In the genomic region with DNA sequence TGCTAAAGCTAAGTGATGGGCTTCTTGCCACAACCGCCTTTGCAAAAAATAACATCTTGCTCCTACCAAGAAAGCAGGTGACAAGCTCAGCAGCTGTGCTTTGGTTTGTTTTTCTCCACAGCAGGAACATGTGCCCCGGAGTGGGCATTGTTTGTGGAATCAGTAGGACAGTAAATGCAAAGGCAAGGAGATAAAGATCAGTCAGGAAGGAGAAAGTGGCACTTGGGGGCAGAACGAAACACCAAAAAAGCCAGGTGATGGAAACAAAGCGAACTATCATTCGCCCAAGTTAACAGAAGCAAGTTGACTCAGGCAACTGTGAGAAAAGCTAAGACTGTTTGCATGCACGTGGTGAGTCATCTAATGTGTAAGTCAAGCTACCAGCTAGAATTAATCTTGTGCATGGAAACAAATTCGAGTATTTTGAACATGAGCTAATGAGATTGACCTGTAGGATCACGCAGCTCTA, we compare ENCODE assay signal across 9 cellular contexts.
DNase-seq lines count a peak whose midpoint lies in the region; ATAC-seq and TF ChIP-seq lines count a peak whose summit lies in the region.
"Had no signal": no experiment of that assay in that cellular context is flagged by ENCODE, and none has a peak within 500 bp of the region (broad histone marks: within the 10 kb centered on the region; RNA-seq: fewer than 3 reads in every experiment).

No MANE protein-coding gene starts in this region.

- H3K4me3 ChIP-seq in NB4 (ENCODE audit: low read depth, low read length) (no peak overlapping the region), A673 (ENCODE audit: low read depth, low read length, poor library complexity, severe bottlenecking) (no peak overlapping the region)

- H3K27ac ChIP-seq in A673 (ENCODE audit: low read depth, low read length, poor library complexity, severe bottlenecking): no peak overlapping the region

- BruUV-seq in A673 (replicated peaks; lab: Mats Ljungman, UMichigan): no TSS peak

- no peak overlapping the region for H3K4me3 Mint-ChIP-seq in activated naive CD8-positive, alpha-beta T cell

- no peaks in the 10 kb centered on the region for H3K9me3 Mint-ChIP-seq in activated naive CD8-positive, alpha-beta T cell (ENCODE audit: low read depth)

- peaks cover 5% of the 10 kb centered on the region for H3K36me3 Mint-ChIP-seq in activated naive CD8-positive, alpha-beta T cell

- H3K4me1 ChIP-seq in A673 (ENCODE audit: insufficient read depth, low read length, poor library complexity, severe bottlenecking): no peaks in the 10 kb centered on the region

- peak overlapping the region; percentile 7 for H3K27ac Mint-ChIP-seq in activated naive CD8-positive, alpha-beta T cell

- no peaks in the 10 kb centered on the region for H3K36me3 ChIP-seq in A673 (ENCODE audit: insufficient read depth, low read length, poor library complexity, severe bottlenecking)

- peak; percentile 55 for DNase-seq in Daoy (ENCODE audit: low read depth)
- peak; percentile 17 for DNase-seq in NB4 (ENCODE audit: low read depth)
- DNase-seq in myocyte (ENCODE audit: low read depth): peak; percentile 92
- DNase-seq in Kasumi-1 (lab: John Stamatoyannopoulos, UW): no peak
- DNase-seq in 8988T: no peak
- DNase-seq in A673 (ENCODE audit: low spot score): no peak

- H3K9me3 ChIP-seq in A673 (ENCODE audit: low read depth, low read length, poor library complexity, severe bottlenecking): no peaks in the 10 kb centered on the region

- H3K27me3 Mint-ChIP-seq in activated naive CD8-positive, alpha-beta T cell: no peaks in the 10 kb centered on the region

- TF ChIP-seq POLR2A in NB4 (IDR thresholded peaks at IDR 0.05; ENCODE audit: extremely low read depth, insufficient read length): no peak

- CTCF ChIA-PET in A673 (lab: Charles Lee): interaction anchor here (1.0 kb wide), 1 partner anchor 119 kb away, joined by 3 read pairs; no protein-coding TSS in a partner anchor

- POLR2A ChIA-PET in A673 (lab: Charles Lee; ENCODE audit: low non-redundant PET): no interaction called here

- peaks cover 22% of the 10 kb centered on the region for H3K4me1 Mint-ChIP-seq in activated naive CD8-positive, alpha-beta T cell (ENCODE audit: low read depth)

- ATAC-seq in GM18498 (IDR thresholded peaks at IDR 0.05; ENCODE audit: unreplicated experiment): no peak
- ATAC-seq: Right ventricle myocardium inferior had no signal

- intact Hi-C loops in A673 (cut with micrococcal nuclease; ENCODE audit: unreplicated experiment): no loop called here

- TF ChIP-seq CTCF in NB4 (IDR thresholded peaks at IDR 0.05; ENCODE audit: low read depth, low read length) (no peak), A673 (conservative IDR thresholded peaks at IDR 0.05; ENCODE audit: low read depth, low read length) (no peak)

- no peaks in the 10 kb centered on the region for H3K27me3 ChIP-seq in A673 (replicated peaks; ENCODE audit: insufficient read depth, low read depth, low read length, poor library complexity)

Comparison
In these comparisons a context has a peak if more than half of its experiments do, and no peak if none do; other contexts are left out.
1. DNase-seq: peak in Daoy (single experiment), NB4 (single experiment) and myocyte (single experiment); none in Kasumi-1 (0 of 2), 8988T (single experiment) and A673 (single experiment).